Comparison of ENCODE assay signal across 1 cellular context in the genomic region with DNA sequence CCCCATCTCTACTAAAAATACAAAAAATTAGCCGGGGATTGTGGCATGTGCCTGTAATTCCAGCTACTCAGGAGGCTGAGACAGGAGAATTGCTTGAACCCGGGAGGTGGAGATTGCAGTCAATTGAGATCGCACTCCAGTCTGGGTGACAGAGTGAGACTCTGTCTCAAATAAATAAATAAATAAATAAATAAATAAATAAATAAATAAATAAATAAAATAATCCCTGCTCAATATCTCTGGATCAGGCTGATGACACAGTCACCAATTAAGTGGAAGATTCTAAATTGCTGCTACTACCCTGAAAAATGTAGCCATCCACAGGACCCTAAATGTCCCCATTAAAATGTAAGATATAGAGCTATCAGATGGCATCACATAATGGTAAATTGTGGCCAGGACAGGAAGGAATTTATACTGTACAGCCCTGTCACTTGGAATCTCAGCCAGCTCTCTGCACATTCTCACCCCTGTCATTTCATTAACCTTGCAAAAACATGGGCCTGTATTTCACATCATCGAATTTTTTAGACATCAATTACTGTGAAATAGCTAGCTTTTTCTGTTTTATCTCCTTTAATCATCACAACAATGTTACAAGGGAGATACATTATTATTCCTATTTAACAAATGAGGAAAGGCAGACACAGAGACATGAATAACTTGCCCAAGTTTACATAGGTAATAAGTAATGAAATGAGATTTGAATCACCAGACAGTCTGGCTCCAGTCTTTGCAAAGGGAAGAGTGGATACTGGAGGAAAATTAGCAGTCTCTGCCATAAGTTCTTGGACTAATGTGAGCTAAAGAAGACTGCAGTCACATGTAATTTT.
TF ChIP-seq lines count a peak whose summit lies in the region.

No MANE protein-coding gene starts in this region.

TF ChIP-seq in HEK293, 187 proteins besides CTCF, POLR2A, EP300 and RAD21 (continued from another document and continues in another):
- TF ChIP-seq, protein P1, sequence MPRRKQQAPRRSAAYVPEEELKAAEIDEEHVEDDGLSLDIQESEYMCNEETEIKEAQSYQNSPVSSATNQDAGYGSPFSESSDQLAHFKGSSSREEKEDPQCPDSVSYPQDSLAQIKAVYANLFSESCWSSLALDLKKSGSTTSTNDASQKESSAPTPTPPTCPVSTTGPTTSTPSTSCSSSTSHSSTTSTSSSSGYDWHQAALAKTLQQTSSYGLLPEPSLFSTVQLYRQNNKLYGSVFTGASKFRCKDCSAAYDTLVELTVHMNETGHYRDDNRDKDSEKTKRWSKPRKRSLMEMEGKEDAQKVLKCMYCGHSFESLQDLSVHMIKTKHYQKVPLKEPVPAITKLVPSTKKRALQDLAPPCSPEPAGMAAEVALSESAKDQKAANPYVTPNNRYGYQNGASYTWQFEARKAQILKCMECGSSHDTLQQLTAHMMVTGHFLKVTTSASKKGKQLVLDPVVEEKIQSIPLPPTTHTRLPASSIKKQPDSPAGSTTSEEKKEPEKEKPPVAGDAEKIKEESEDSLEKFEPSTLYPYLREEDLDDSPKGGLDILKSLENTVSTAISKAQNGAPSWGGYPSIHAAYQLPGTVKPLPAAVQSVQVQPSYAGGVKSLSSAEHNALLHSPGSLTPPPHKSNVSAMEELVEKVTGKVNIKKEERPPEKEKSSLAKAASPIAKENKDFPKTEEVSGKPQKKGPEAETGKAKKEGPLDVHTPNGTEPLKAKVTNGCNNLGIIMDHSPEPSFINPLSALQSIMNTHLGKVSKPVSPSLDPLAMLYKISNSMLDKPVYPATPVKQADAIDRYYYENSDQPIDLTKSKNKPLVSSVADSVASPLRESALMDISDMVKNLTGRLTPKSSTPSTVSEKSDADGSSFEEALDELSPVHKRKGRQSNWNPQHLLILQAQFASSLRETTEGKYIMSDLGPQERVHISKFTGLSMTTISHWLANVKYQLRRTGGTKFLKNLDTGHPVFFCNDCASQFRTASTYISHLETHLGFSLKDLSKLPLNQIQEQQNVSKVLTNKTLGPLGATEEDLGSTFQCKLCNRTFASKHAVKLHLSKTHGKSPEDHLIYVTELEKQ (tag by site-specific recombination; IDR thresholded peaks at IDR 0.05; ENCODE audit: borderline replicate concordance) = peak; percentile 28; the same call in 1 of the 2 replicates
- TF ChIP-seq ZNF555 (tag by site-specific recombination; conservative IDR thresholded peaks at IDR 0.05) (peak; percentile 93), ZNF391 (tag by site-specific recombination; IDR thresholded peaks at IDR 0.05; ENCODE audit: borderline replicate concordance, low read depth) (no peak), ZBTB7A (tag by site-specific recombination; IDR thresholded peaks at IDR 0.05; ENCODE audit: low read depth) (no peak), ZNF433 (tag by site-specific recombination; IDR thresholded peaks at IDR 0.05; ENCODE audit: low read depth) (peak; percentile 52; the same call in 1 of the 2 replicates), ZNF223 (tag by site-specific recombination; IDR thresholded peaks at IDR 0.05) (0 out of 2 replicates have a peak, but pooled peaks have one; percentile 21), ZNF510 (tag by site-specific recombination; IDR thresholded peaks at IDR 0.05; ENCODE audit: insufficient replicate concordance) (peak; percentile 89), ZNF292 (tag by site-specific recombination; IDR thresholded peaks at IDR 0.05; ENCODE audit: borderline replicate concordance, low read depth) (0 out of 2 replicates have a peak, but pooled peaks have one; percentile 76), ZXDB (tag by site-specific recombination; IDR thresholded peaks at IDR 0.05) (peak; percentile 71), ZNF558 (tag by site-specific recombination; IDR thresholded peaks at IDR 0.05) (peak; percentile 77; the same call in 1 of the 2 replicates), ZBTB8A (tag by site-specific recombination; IDR thresholded peaks at IDR 0.05) (peak; percentile 79), SETDB1 (IDR thresholded peaks at IDR 0.05; ENCODE audit: insufficient read length, low read length) (no peak), ZSCAN23 (tag by site-specific recombination; IDR thresholded peaks at IDR 0.05) (no peak), ZNF843 (tag by site-specific recombination; IDR thresholded peaks at IDR 0.05) (no peak), GFI1B (tag by site-specific recombination; IDR thresholded peaks at IDR 0.05) (0 out of 2 replicates have a peak, but pooled peaks have one; percentile 27), MZF1 (tag by site-specific recombination; IDR thresholded peaks at IDR 0.05; ENCODE audit: borderline replicate concordance) (peak; percentile 43; the same call in 1 of the 2 replicates), BCL11B (tag by site-specific recombination; IDR thresholded peaks at IDR 0.05; ENCODE audit: low read depth) (no peak), ZNF791 (tag by site-specific recombination; IDR thresholded peaks at IDR 0.05) (0 out of 2 replicates have a peak, but pooled peaks have one; percentile 50), ZNF529 (tag by site-specific recombination; IDR thresholded peaks at IDR 0.05; ENCODE audit: insufficient replicate concordance) (peak; percentile 76), ZNF426 (tag by site-specific recombination; IDR thresholded peaks at IDR 0.05) (peak; percentile 89), KLF7 (tag by site-specific recombination; IDR thresholded peaks at IDR 0.05; ENCODE audit: borderline replicate concordance) (peak; percentile 58; the same call in 1 of the 2 replicates)
- TF ChIP-seq, protein P2, sequence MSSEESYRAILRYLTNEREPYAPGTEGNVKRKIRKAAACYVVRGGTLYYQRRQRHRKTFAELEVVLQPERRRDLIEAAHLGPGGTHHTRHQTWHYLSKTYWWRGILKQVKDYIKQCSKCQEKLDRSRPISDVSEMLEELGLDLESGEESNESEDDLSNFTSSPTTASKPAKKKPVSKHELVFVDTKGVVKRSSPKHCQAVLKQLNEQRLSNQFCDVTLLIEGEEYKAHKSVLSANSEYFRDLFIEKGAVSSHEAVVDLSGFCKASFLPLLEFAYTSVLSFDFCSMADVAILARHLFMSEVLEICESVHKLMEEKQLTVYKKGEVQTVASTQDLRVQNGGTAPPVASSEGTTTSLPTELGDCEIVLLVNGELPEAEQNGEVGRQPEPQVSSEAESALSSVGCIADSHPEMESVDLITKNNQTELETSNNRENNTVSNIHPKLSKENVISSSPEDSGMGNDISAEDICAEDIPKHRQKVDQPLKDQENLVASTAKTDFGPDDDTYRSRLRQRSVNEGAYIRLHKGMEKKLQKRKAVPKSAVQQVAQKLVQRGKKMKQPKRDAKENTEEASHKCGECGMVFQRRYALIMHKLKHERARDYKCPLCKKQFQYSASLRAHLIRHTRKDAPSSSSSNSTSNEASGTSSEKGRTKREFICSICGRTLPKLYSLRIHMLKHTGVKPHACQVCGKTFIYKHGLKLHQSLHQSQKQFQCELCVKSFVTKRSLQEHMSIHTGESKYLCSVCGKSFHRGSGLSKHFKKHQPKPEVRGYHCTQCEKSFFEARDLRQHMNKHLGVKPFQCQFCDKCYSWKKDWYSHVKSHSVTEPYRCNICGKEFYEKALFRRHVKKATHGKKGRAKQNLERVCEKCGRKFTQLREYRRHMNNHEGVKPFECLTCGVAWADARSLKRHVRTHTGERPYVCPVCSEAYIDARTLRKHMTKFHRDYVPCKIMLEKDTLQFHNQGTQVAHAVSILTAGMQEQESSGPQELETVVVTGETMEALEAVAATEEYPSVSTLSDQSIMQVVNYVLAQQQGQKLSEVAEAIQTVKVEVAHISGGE (tag by site-specific recombination; conservative IDR thresholded peaks at IDR 0.05; ENCODE audit: low read depth) = peak; percentile 86
- TF ChIP-seq, protein P3, sequence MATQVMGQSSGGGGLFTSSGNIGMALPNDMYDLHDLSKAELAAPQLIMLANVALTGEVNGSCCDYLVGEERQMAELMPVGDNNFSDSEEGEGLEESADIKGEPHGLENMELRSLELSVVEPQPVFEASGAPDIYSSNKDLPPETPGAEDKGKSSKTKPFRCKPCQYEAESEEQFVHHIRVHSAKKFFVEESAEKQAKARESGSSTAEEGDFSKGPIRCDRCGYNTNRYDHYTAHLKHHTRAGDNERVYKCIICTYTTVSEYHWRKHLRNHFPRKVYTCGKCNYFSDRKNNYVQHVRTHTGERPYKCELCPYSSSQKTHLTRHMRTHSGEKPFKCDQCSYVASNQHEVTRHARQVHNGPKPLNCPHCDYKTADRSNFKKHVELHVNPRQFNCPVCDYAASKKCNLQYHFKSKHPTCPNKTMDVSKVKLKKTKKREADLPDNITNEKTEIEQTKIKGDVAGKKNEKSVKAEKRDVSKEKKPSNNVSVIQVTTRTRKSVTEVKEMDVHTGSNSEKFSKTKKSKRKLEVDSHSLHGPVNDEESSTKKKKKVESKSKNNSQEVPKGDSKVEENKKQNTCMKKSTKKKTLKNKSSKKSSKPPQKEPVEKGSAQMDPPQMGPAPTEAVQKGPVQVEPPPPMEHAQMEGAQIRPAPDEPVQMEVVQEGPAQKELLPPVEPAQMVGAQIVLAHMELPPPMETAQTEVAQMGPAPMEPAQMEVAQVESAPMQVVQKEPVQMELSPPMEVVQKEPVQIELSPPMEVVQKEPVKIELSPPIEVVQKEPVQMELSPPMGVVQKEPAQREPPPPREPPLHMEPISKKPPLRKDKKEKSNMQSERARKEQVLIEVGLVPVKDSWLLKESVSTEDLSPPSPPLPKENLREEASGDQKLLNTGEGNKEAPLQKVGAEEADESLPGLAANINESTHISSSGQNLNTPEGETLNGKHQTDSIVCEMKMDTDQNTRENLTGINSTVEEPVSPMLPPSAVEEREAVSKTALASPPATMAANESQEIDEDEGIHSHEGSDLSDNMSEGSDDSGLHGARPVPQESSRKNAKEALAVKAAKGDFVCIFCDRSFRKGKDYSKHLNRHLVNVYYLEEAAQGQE (tag by site-specific recombination; IDR thresholded peaks at IDR 0.05) = peak; percentile 75
- TF ChIP-seq, protein P4, sequence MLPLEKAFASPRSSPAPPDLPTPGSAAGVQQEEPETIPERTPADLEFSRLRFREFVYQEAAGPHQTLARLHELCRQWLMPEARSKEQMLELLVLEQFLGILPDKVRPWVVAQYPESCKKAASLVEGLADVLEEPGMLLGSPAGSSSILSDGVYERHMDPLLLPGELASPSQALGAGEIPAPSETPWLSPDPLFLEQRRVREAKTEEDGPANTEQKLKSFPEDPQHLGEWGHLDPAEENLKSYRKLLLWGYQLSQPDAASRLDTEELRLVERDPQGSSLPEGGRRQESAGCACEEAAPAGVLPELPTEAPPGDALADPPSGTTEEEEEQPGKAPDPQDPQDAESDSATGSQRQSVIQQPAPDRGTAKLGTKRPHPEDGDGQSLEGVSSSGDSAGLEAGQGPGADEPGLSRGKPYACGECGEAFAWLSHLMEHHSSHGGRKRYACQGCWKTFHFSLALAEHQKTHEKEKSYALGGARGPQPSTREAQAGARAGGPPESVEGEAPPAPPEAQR (tag by site-specific recombination; IDR thresholded peaks at IDR 0.05) = no peak
- TF ChIP-seq, protein P5, sequence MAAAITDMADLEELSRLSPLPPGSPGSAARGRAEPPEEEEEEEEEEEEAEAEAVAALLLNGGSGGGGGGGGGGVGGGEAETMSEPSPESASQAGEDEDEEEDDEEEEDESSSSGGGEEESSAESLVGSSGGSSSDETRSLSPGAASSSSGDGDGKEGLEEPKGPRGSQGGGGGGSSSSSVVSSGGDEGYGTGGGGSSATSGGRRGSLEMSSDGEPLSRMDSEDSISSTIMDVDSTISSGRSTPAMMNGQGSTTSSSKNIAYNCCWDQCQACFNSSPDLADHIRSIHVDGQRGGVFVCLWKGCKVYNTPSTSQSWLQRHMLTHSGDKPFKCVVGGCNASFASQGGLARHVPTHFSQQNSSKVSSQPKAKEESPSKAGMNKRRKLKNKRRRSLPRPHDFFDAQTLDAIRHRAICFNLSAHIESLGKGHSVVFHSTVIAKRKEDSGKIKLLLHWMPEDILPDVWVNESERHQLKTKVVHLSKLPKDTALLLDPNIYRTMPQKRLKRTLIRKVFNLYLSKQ (tag by site-specific recombination; IDR thresholded peaks at IDR 0.05; ENCODE audit: borderline replicate concordance) = peak; percentile 47; the same call in 1 of the 2 replicates
- TF ChIP-seq, protein P6, sequence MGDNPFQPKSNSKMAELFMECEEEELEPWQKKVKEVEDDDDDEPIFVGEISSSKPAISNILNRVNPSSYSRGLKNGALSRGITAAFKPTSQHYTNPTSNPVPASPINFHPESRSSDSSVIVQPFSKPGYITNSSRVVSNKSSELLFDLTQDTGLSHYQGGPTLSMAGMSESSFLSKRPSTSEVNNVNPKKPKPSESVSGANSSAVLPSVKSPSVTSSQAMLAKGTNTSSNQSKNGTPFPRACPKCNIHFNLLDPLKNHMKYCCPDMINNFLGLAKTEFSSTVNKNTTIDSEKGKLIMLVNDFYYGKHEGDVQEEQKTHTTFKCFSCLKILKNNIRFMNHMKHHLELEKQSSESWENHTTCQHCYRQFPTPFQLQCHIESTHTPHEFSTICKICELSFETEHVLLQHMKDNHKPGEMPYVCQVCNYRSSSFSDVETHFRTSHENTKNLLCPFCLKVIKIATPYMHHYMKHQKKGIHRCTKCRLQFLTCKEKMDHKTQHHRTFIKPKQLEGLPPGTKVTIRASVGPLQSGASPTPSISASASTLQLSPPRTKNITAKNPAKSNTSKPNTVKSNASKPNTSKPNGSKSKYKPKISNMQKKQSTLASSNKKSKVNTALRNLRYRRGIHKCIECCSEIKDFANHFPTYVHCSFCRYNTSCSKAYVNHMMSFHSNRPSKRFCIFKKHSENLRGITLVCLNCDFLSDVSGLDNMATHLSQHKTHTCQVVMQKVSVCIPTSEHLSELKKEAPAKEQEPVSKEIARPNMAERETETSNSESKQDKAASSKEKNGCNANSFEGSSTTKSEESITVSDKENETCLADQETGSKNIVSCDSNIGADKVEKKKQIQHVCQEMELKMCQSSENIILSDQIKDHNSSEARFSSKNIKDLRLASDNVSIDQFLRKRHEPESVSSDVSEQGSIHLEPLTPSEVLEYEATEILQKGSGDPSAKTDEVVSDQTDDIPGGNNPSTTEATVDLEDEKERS (tag by site-specific recombination; IDR thresholded peaks at IDR 0.05) = no peak
- TF ChIP-seq, protein P7, sequence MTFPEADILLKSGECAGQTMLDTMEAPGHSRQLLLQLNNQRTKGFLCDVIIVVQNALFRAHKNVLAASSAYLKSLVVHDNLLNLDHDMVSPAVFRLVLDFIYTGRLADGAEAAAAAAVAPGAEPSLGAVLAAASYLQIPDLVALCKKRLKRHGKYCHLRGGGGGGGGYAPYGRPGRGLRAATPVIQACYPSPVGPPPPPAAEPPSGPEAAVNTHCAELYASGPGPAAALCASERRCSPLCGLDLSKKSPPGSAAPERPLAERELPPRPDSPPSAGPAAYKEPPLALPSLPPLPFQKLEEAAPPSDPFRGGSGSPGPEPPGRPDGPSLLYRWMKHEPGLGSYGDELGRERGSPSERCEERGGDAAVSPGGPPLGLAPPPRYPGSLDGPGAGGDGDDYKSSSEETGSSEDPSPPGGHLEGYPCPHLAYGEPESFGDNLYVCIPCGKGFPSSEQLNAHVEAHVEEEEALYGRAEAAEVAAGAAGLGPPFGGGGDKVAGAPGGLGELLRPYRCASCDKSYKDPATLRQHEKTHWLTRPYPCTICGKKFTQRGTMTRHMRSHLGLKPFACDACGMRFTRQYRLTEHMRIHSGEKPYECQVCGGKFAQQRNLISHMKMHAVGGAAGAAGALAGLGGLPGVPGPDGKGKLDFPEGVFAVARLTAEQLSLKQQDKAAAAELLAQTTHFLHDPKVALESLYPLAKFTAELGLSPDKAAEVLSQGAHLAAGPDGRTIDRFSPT (tag by site-specific recombination; IDR thresholded peaks at IDR 0.05) = no peak
- TF ChIP-seq, protein P8, sequence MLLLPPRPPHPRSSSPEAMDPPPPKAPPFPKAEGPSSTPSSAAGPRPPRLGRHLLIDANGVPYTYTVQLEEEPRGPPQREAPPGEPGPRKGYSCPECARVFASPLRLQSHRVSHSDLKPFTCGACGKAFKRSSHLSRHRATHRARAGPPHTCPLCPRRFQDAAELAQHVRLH (tag by site-specific recombination; IDR thresholded peaks at IDR 0.05) = 0 out of 2 replicates have a peak, but pooled peaks have one; percentile 59
